Comparison of ENCODE assay signal across 19 cellular contexts in genomic region chr5:33281507-33281906, GRCh38.
DNase-seq lines count a peak whose midpoint lies in the region; ATAC-seq, FAIRE-seq and TF ChIP-seq lines count a peak whose summit lies in the region.
"Had no signal": no experiment of that assay in that cellular context is flagged by ENCODE, and none has a peak within 500 bp of the region (broad histone marks: within the 10 kb centered on the region; RNA-seq: fewer than 3 reads in every experiment).

No MANE protein-coding gene starts in this region.

- peak; percentile 20 for FAIRE-seq in H54 (lab: Jason Lieb, UNC)
- FAIRE-seq: A549, D721Med had no signal

- peak; percentile 9 to 71; a peak in 1 of 4 replicates for TF ChIP-seq EP300 in SK-N-SH (IDR thresholded peaks at IDR 0.05; ENCODE audit: borderline replicate concordance in 1 of 2, low read depth in 1 of 2, low read length in 1 of 2)

- no peaks in the 10 kb centered on the region for H3K27me3 ChIP-seq in SK-N-SH (ENCODE audit: insufficient read depth)
- H3K27me3 ChIP-seq in gastrocnemius medialis: no peaks in the 10 kb centered on the region
- H3K27me3 ChIP-seq in vagina: no peaks in the 10 kb centered on the region
- H3K27me3 ChIP-seq: BLaER1 had no signal

- TF ChIP-seq POLR2A in H54 (IDR thresholded peaks at IDR 0.05; ENCODE audit: low read depth, low read length): no peak
- TF ChIP-seq POLR2A in gastrocnemius medialis (IDR thresholded peaks at IDR 0.05): no peak
- no peak for TF ChIP-seq POLR2A in vagina (IDR thresholded peaks at IDR 0.05)

- intact Hi-C loops in gastrocnemius medialis (cut with DNase I; ENCODE audit: low total_unique reads) (no loop called here), vagina (cut with DNase I) (no loop called here)

- ATAC-seq in gastrocnemius medialis (peak; percentile 44 to 52), GM21786 (IDR thresholded peaks at IDR 0.05; ENCODE audit: unreplicated experiment) (no peak), HG02852 (IDR thresholded peaks at IDR 0.05; ENCODE audit: unreplicated experiment) (no peak)
- ATAC-seq: A549 had no signal

- POLR2A ChIA-PET in SK-N-SH (lab: Yijun Ruan, JAX): no interaction called here

- H3K4me1 ChIP-seq in SK-N-SH (ENCODE audit: control insufficient read depth in 1 of 2, insufficient read depth in 2 of 2, low read depth in 1 of 2, low read length in 1 of 2) (peaks cover 3 to 23% of the 10 kb centered on the region in 2 experiments; a peak in 3 of 4 replicates), gastrocnemius medialis (peaks cover 0 to under 1% of the 10 kb centered on the region in 2 donors), vagina (no peaks in the 10 kb centered on the region)
- H3K4me1 ChIP-seq: BLaER1 had no signal

- H2AFZ ChIP-seq in SK-N-SH (ENCODE audit: low read depth): peak overlapping the region; percentile 6; the same call in 1 of the 2 replicates

- peaks cover 57% of the 10 kb centered on the region for H3F3A ChIP-seq in SK-N-SH (replicated peaks; ENCODE audit: insufficient read depth)

- no peaks in the 10 kb centered on the region for H3K9me3 ChIP-seq in SK-N-SH
- no peaks in the 10 kb centered on the region for H3K9me3 ChIP-seq in gastrocnemius medialis
- no peaks in the 10 kb centered on the region for H3K9me3 ChIP-seq in vagina
- H3K9me3 ChIP-seq: A549, BLaER1 had no signal

- H3K36me3 ChIP-seq in SK-N-SH (replicated peaks in 1 of 2; ENCODE audit: control insufficient read depth in 1 of 2, insufficient read depth in 2 of 2, low read length in 1 of 2) (no peaks in the 10 kb centered on the region), gastrocnemius medialis (no peaks in the 10 kb centered on the region), vagina (no peaks in the 10 kb centered on the region)
- H3K36me3 ChIP-seq: BLaER1 had no signal

- CTCF ChIA-PET in SK-N-SH (lab: Yijun Ruan, JAX): no interaction called here

- no peaks in the 10 kb centered on the region for H3K9me2 ChIP-seq in SK-N-SH

- H3K4me2 ChIP-seq in SK-N-SH: peak overlapping the region; percentile 23
- H3K4me2 ChIP-seq: A549, BLaER1 had no signal

- no peaks in the 10 kb centered on the region for H4K20me1 ChIP-seq in SK-N-SH (ENCODE audit: insufficient read depth)
- H4K20me1 ChIP-seq: BLaER1 had no signal

- WGBS in SK-N-SH (ENCODE audit: low lambda C conversion rate): 35% methylated on average over 4 of the region's 4 CpGs

- H3K4me3 ChIP-seq in SK-N-SH (ENCODE audit: low read depth in 2 of 2, low read length in 1 of 2) (no peak overlapping the region; a peak in 1 of 4 replicates), fibroblast of the aortic adventitia (ENCODE audit: low read depth, low read length) (no peak overlapping the region), gastrocnemius medialis (no peak overlapping the region), vagina (no peak overlapping the region)
- H3K4me3 ChIP-seq: A549, BLaER1 had no signal

- no peak for DNase-seq in H54 (ENCODE audit: insufficient read length, low spot score)
- no peak for DNase-seq in SK-N-SH
- DNase-seq in fibroblast of the aortic adventitia (ENCODE audit: low read depth): peak; percentile 91
- DNase-seq in gastrocnemius medialis: no peak
- DNase-seq in vagina (ENCODE audit: extremely low spot score in 2 of 2): no peak
- DNase-seq: CD4-positive, alpha-beta memory T cell; DMS79 treated with DMSO at 0.1 percent for 48 hours; HCEC 1CT; KBM-7; NCI-H1105 treated with DMSO at 0.1 percent for 48 hours; NCI-H1694 treated with DMSO at 0.1 percent for 48 hours; NCI-H748 treated with DMSO at 0.1 percent for 48 hours; OCI-M1; Right ventricle myocardium superior had no signal

- no peak for TF ChIP-seq RAD21 in SK-N-SH (IDR thresholded peaks at IDR 0.05; ENCODE audit: low read length)

- no peaks in the 10 kb centered on the region for H3K79me2 ChIP-seq in SK-N-SH (ENCODE audit: insufficient read depth)

- H3K27ac ChIP-seq in SK-N-SH (ENCODE audit: low read depth in 2 of 2, low read length in 1 of 2): peak overlapping the region in 1 of 2 experiments; percentile 85; a peak in 2 of 4 replicates
- no peak overlapping the region for H3K27ac ChIP-seq in gastrocnemius medialis
- no peak overlapping the region for H3K27ac ChIP-seq in vagina
- H3K27ac ChIP-seq: A549, BLaER1 had no signal

- peak overlapping the region; percentile 46; the same call in 1 of the 2 replicates for H3K9ac ChIP-seq in SK-N-SH
- H3K9ac ChIP-seq: BLaER1 had no signal

- in situ Hi-C loops in gastrocnemius medialis (cut with MboI; ENCODE audit: low sequenced_read_pairs in 4 of 4): no loop called here

- TF ChIP-seq CTCF in SK-N-SH (IDR thresholded peaks at IDR 0.05) (no peak), fibroblast of the aortic adventitia (IDR thresholded peaks at IDR 0.05; ENCODE audit: insufficient read depth, low read length) (no peak), gastrocnemius medialis (IDR thresholded peaks at IDR 0.05 in 4 of 5, conservative IDR thresholded peaks at IDR 0.05 in 1 of 5) (no peak), vagina (IDR thresholded peaks at IDR 0.05) (no peak)

TF ChIP-seq in SK-N-SH, 30 proteins besides CTCF, POLR2A, EP300 and RAD21 (continues in another document):
- TF ChIP-seq TAF1 (IDR thresholded peaks at IDR 0.05; ENCODE audit: borderline replicate concordance, low read depth, low read length) (no peak), ELF1 (IDR thresholded peaks at IDR 0.05) (no peak), SIN3A (IDR thresholded peaks at IDR 0.05; ENCODE audit: borderline replicate concordance, low read depth, low read length) (no peak), FOXJ3 (CRISPR knock-in tag; IDR thresholded peaks at IDR 0.05) (no peak), MEF2A (IDR thresholded peaks at IDR 0.05; ENCODE audit: borderline replicate concordance, low read depth) (no peak), CHD2 (IDR thresholded peaks at IDR 0.05; ENCODE audit: low read length, partially characterized antibody) (no peak), JUND (IDR thresholded peaks at IDR 0.05) (peak; percentile 41), SMC3 (IDR thresholded peaks at IDR 0.05; ENCODE audit: low read depth, low read length) (no peak), USF2 (IDR thresholded peaks at IDR 0.05; ENCODE audit: borderline replicate concordance, low read depth, low read length) (no peak), NFIC (IDR thresholded peaks at IDR 0.05; ENCODE audit: borderline replicate concordance) (peak; percentile 50; the same call in 1 of the 2 replicates), GABPA (IDR thresholded peaks at IDR 0.05; ENCODE audit: low read depth) (no peak), TEAD4 (IDR thresholded peaks at IDR 0.05; ENCODE audit: borderline replicate concordance, insufficient read depth) (peak; percentile 21; the same call in 1 of the 2 replicates), GATA2 (CRISPR knock-in tag; IDR thresholded peaks at IDR 0.05) (no peak), EZH2phosphoT487 (IDR thresholded peaks at IDR 0.05; ENCODE audit: borderline replicate concordance, low read depth) (no peak), IRF3 (IDR thresholded peaks at IDR 0.05; ENCODE audit: low read depth, low read length) (no peak), USF1 (IDR thresholded peaks at IDR 0.05; ENCODE audit: borderline replicate concordance, low read depth) (peak; percentile 47; the same call in 1 of the 2 replicates), TCF12 (IDR thresholded peaks at IDR 0.05) (peak; percentile 79), RCOR1 (IDR thresholded peaks at IDR 0.05; ENCODE audit: low read length) (no peak), RFX5 (IDR thresholded peaks at IDR 0.05; ENCODE audit: low read length) (no peak), NRF1 (IDR thresholded peaks at IDR 0.05; ENCODE audit: low read depth, low read length) (no peak), FOXM1 (IDR thresholded peaks at IDR 0.05; ENCODE audit: low read depth) (no peak), RXRA (IDR thresholded peaks at IDR 0.05; ENCODE audit: borderline replicate concordance, low read depth) (peak; percentile 70; the same call in 1 of the 2 replicates), PBX3 (IDR thresholded peaks at IDR 0.05) (peak; percentile 83), FOSL2 (IDR thresholded peaks at IDR 0.05; ENCODE audit: borderline replicate concordance, low read depth) (no peak)

Comparison
In these comparisons a context has a peak if more than half of its experiments do, and no peak if none do; other contexts are left out.
1. ATAC-seq: peak in gastrocnemius medialis (2 of 2); none in GM21786 (single experiment) and HG02852 (single experiment).